In genomic region chr11:77079666-77080065, GRCh38 we compare ENCODE assay signal across 36 cellular contexts. TPM values are rescaled to one million over a fixed set of nuclear protein-coding genes. Genes with fewer than 3 reads are reported as not detected.
"Had no signal": no experiment of that assay in that cellular context is flagged by ENCODE, and none has a peak within 500 bp of the region (broad histone marks: within the 10 kb centered on the region; RNA-seq: fewer than 3 reads in every experiment).

No MANE protein-coding gene starts in this region.

- H3K9me3 Mint-ChIP-seq: activated CD4-positive, alpha-beta memory T cell treated with anti-CD3 and anti-CD28 coated beads, Interleukin-2, amount 10 ng/mL, durations not matched to agents 7 days and 5 days had no signal

- H3K36me3 ChIP-seq: breast epithelium, SJCRH30, WERI-Rb-1 had no signal

- ATAC-seq: activated CD8-positive, alpha-beta memory T cell treated with anti-CD3 and anti-CD28 coated beads, Interleukin-2, amount 10 ng/mL, durations not matched to agents 7 days and 5 days; body of pancreas; Panc1 had no signal

- H3K4me3 Mint-ChIP-seq: activated CD4-positive, alpha-beta memory T cell treated with anti-CD3 and anti-CD28 coated beads, Interleukin-2, amount 10 ng/mL, durations not matched to agents 7 days and 5 days; activated CD8-positive, alpha-beta memory T cell treated with anti-CD3 and anti-CD28 coated beads, Interleukin-2, amount 10 ng/mL, durations not matched to agents 7 days and 5 days; activated naive CD8-positive, alpha-beta T cell treated with anti-CD3 and anti-CD28 coated beads, Interleukin-2, amount 10 ng/mL, durations not matched to agents 7 days and 5 days had no signal

- H3K27ac Mint-ChIP-seq: activated CD4-positive, alpha-beta memory T cell treated with anti-CD3 and anti-CD28 coated beads, Interleukin-2, amount 10 ng/mL, durations not matched to agents 7 days and 5 days; activated CD8-positive, alpha-beta memory T cell treated with anti-CD3 and anti-CD28 coated beads, Interleukin-2, amount 10 ng/mL, durations not matched to agents 7 days and 5 days; activated naive CD8-positive, alpha-beta T cell treated with anti-CD3 and anti-CD28 coated beads, Interleukin-2, amount 10 ng/mL, durations not matched to agents 7 days and 5 days had no signal

- H3K4me1 ChIP-seq: SJCRH30 had no signal

- H3K36me3 Mint-ChIP-seq: activated CD8-positive, alpha-beta memory T cell treated with anti-CD3 and anti-CD28 coated beads, Interleukin-2, amount 10 ng/mL, durations not matched to agents 7 days and 5 days had no signal

- H3K27me3 ChIP-seq: body of pancreas, breast epithelium, SJCRH30 had no signal

- H3K9me3 ChIP-seq: body of pancreas, breast epithelium, SJCRH30 had no signal

- DNase-seq: activated CD4-positive, alpha-beta memory T cell treated with anti-CD3 and anti-CD28 coated beads, Interleukin-2, amount 10 ng/mL, durations not matched to agents 7 days and 5 days; activated CD4-positive, alpha-beta T cell treated with anti-CD3 and anti-CD28 coated beads for 1 hour; activated CD4-positive, alpha-beta T cell treated with anti-CD3 and anti-CD28 coated beads for 48 hours; activated CD4-positive, CD25-positive, alpha-beta regulatory T cell; activated CD8-positive, alpha-beta memory T cell treated with anti-CD3 and anti-CD28 coated beads for 24 hours; activated CD8-positive, alpha-beta memory T cell treated with anti-CD3 and anti-CD28 coated beads, Interleukin-2, amount 10 ng/mL, durations not matched to agents 7 days and 5 days; activated CD8-positive, alpha-beta memory T cell treated with anti-CD3 and anti-CD28 coated beads, Interleukin-2, amount 50 U/mL, for 48 hours; activated effector memory CD4-positive, alpha-beta T cell treated with Interleukin-2 at 50 U/mL for 16 hours; activated naive CD4-positive, alpha-beta T cell treated with anti-CD3 and anti-CD28 coated beads, Interleukin-2, amount 50 U/mL, for 16 hours; activated naive CD8-positive, alpha-beta T cell treated with anti-CD3 and anti-CD28 coated beads, Interleukin-2, amount 10 ng/mL, durations not matched to agents 7 days and 5 days; activated T-cell treated with anti-CD3 and anti-CD28 coated beads, Interleukin-2, amount 50 U/mL, for 48 hours; body of pancreas; Karpas-422; NCI-H1048; NCI-H1105 treated with DMSO at 0.1 percent for 48 hours; NCI-H1436 treated with DMSO at 0.1 percent for 48 hours; NCI-H187 treated with DMSO at 0.1 percent for 48 hours; NCI-H2081; NCI-H226; NCI-H446 treated with DMSO at 0.1 percent for 48 hours; NCI-H524; NCI-H69; NCI-H82; SHP77; SJCRH30; T1000; WERI-Rb-1 had no signal

- H3K27ac ChIP-seq: body of pancreas, breast epithelium, SJCRH30, SK-N-MC, WERI-Rb-1 had no signal

- H3K4me3 ChIP-seq: body of pancreas, breast epithelium, SJCRH30, SK-N-MC had no signal

- FAIRE-seq: astrocyte had no signal

RNA-seq across cellular contexts. Expression of gene OMP, which starts 23.0 kb away (rescaled TPM):
- total RNA-seq: activated CD4-positive, alpha-beta memory T cell treated with anti-CD3 and anti-CD28 coated beads, Interleukin-2, amount 10 ng/mL, durations not matched to agents 7 days and 5 days; activated CD8-positive, alpha-beta memory T cell treated with anti-CD3 and anti-CD28 coated beads, Interleukin-2, amount 10 ng/mL, durations not matched to agents 7 days and 5 days; activated naive CD8-positive, alpha-beta T cell treated with anti-CD3 and anti-CD28 coated beads, Interleukin-2, amount 10 ng/mL, durations not matched to agents 7 days and 5 days; body of pancreas; breast epithelium; cardiac septum; RPMI7951; T-helper 1 cell treated with Interleukin-12 subunit alpha and Interleukin-12 subunit beta and Interleukin-4 antibody, amounts not matched to agents 30 ng/mL and 1 ng/mL, for 36 hours; T-helper 2 cell treated with Interferon-gamma antibody and Interleukin-4, amounts not matched to agents 100 ng/mL and 5 ng/mL, for 36 hours had no signal
- polyA plus RNA-seq: adipose tissue had no signal

RNA-seq across cellular contexts. Expression of gene B3GNT6, which starts 45.5 kb away (rescaled TPM):
- total RNA-seq: activated CD4-positive, alpha-beta memory T cell treated with anti-CD3 and anti-CD28 coated beads, Interleukin-2, amount 10 ng/mL, durations not matched to agents 7 days and 5 days; activated CD8-positive, alpha-beta memory T cell treated with anti-CD3 and anti-CD28 coated beads, Interleukin-2, amount 10 ng/mL, durations not matched to agents 7 days and 5 days; activated naive CD8-positive, alpha-beta T cell treated with anti-CD3 and anti-CD28 coated beads, Interleukin-2, amount 10 ng/mL, durations not matched to agents 7 days and 5 days; astrocyte; body of pancreas; cardiac septum; RPMI7951; SJCRH30; T-helper 1 cell treated with Interleukin-12 subunit alpha and Interleukin-12 subunit beta and Interleukin-4 antibody, amounts not matched to agents 30 ng/mL and 1 ng/mL, for 36 hours; T-helper 2 cell treated with Interferon-gamma antibody and Interleukin-4, amounts not matched to agents 100 ng/mL and 5 ng/mL, for 36 hours had no signal
